Comparison of ENCODE assay signal across 12 cellular contexts in the genomic region with DNA sequence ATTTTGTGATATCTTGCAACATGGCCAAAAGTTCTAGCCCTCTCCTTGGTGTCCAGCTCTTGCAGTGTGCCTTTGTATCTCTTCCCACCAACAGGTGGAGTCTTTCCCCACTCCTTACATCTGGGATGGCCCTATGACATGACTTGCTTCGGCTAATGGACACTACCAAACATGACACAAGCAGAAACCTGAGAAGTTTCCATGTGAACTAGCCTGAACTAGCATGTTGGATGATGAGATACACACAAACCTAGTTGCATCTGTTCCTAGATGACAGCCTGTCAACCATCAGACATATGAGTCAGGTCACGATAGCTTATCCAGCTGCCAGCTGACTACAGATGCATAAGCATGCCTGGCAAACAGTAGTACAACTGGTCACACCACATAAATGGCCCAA.
DNase-seq lines count a peak whose midpoint lies in the region; ATAC-seq and TF ChIP-seq lines count a peak whose summit lies in the region.
"Had no signal": no experiment of that assay in that cellular context is flagged by ENCODE, and none has a peak within 500 bp of the region (broad histone marks: within the 10 kb centered on the region; RNA-seq: fewer than 3 reads in every experiment).

No MANE protein-coding gene starts in this region.

- no peak overlapping the region for H3K4me3 ChIP-seq in CD8-positive, alpha-beta memory T cell (ENCODE audit: low read length)

- H3K36me3 Mint-ChIP-seq in chondrocyte (ENCODE audit: low read depth) (no peaks in the 10 kb centered on the region), nephron progenitor cell (ENCODE audit: low read depth) (no peaks in the 10 kb centered on the region)
- no peaks in the 10 kb centered on the region for H3K36me3 Mint-ChIP-seq in CD8-positive, alpha-beta memory T cell

- DNase-seq in EH (ENCODE audit: low read depth) (peak; percentile 54), chondrocyte (ENCODE audit: low spot score) (no peak), nephron progenitor cell (no peak)
- no peak for DNase-seq in CD8-positive, alpha-beta memory T cell
- no peak for DNase-seq in stimulated activated CD4-positive, alpha-beta T cell treated with anti-CD3 and anti-CD28 coated beads, Interleukin-2, amount 100 ng/mL, for 48 hours
- DNase-seq: activated CD4-positive, CD25-positive, alpha-beta regulatory T cell treated with anti-CD3 and anti-CD28 coated beads, Interleukin-2, amount 50 U/mL, for 72 hours; amygdala; hypothalamus; posterior cingulate gyrus had no signal

- POLR2A ChIA-PET in CD8-positive, alpha-beta memory T cell (lab: Charles Lee) = no interaction called here

- ATAC-seq in GM21447 (IDR thresholded peaks at IDR 0.05; ENCODE audit: unreplicated experiment) (no peak), HG02798 (IDR thresholded peaks at IDR 0.05; ENCODE audit: poor library complexity, unreplicated experiment) (no peak)

- H3K27ac ChIP-seq in CD8-positive, alpha-beta memory T cell (ENCODE audit: low read depth, low read length) = no peak overlapping the region

- H3K27me3 ChIP-seq in CD8-positive, alpha-beta memory T cell (ENCODE audit: insufficient read depth, low read length, poor library complexity, severe bottlenecking) = no peaks in the 10 kb centered on the region

- H3K27ac Mint-ChIP-seq in chondrocyte (ENCODE audit: unreplicated experiment) (no peak overlapping the region), nephron progenitor cell (no peak overlapping the region)
- no peak overlapping the region for H3K27ac Mint-ChIP-seq in CD8-positive, alpha-beta memory T cell

- H3K27me3 Mint-ChIP-seq in chondrocyte (ENCODE audit: low read depth) = no peaks in the 10 kb centered on the region
- no peaks in the 10 kb centered on the region for H3K27me3 Mint-ChIP-seq in nephron progenitor cell (ENCODE audit: low read depth, poor library complexity)
- H3K27me3 Mint-ChIP-seq in CD8-positive, alpha-beta memory T cell = no peaks in the 10 kb centered on the region

- CTCF ChIA-PET in CD8-positive, alpha-beta memory T cell (lab: Charles Lee) = no interaction called here

- H3K4me1 Mint-ChIP-seq in chondrocyte (ENCODE audit: low read depth) (peaks cover 5% of the 10 kb centered on the region), nephron progenitor cell (peaks cover 6% of the 10 kb centered on the region)
- no peaks in the 10 kb centered on the region for H3K4me1 Mint-ChIP-seq in CD8-positive, alpha-beta memory T cell

- no peaks in the 10 kb centered on the region for H3K9me3 ChIP-seq in CD8-positive, alpha-beta memory T cell (ENCODE audit: low read length)

- no peaks in the 10 kb centered on the region for H3K4me1 ChIP-seq in CD8-positive, alpha-beta memory T cell (ENCODE audit: insufficient read depth, low read length)

- H3K9me3 Mint-ChIP-seq in chondrocyte (ENCODE audit: low read depth) (peaks cover 3% of the 10 kb centered on the region), nephron progenitor cell (peaks cover 37% of the 10 kb centered on the region)
- H3K9me3 Mint-ChIP-seq in CD8-positive, alpha-beta memory T cell = no peaks in the 10 kb centered on the region

- no peaks in the 10 kb centered on the region for H3K36me3 ChIP-seq in CD8-positive, alpha-beta memory T cell (ENCODE audit: insufficient read depth, low read length)

- no peak overlapping the region for H3K4me3 Mint-ChIP-seq in chondrocyte (ENCODE audit: unreplicated experiment)
- H3K4me3 Mint-ChIP-seq in nephron progenitor cell = no peak overlapping the region
- H3K4me3 Mint-ChIP-seq in CD8-positive, alpha-beta memory T cell = no peak overlapping the region

- TF ChIP-seq CTCF in LNCAP (IDR thresholded peaks at IDR 0.05) (peak; percentile 35; the same call in 1 of the 2 replicates), chondrocyte (IDR thresholded peaks at IDR 0.05) (peak; percentile 59), nephron progenitor cell (IDR thresholded peaks at IDR 0.05) (peak; percentile 15)
